Comparison of ENCODE assay signal across 17 cellular contexts in genomic region chr3:126448141-126448892, GRCh38. TPM values are rescaled to one million over a fixed set of nuclear protein-coding genes. Genes with fewer than 3 reads are reported as not detected.
"Had no signal": no experiment of that assay in that cellular context is flagged by ENCODE, and none has a peak within 500 bp of the region (broad histone marks: within the 10 kb centered on the region; RNA-seq: fewer than 3 reads in every experiment).

No MANE protein-coding gene starts in this region.

- DNase-seq: activated CD4-positive, alpha-beta T cell treated with anti-CD3 and anti-CD28 coated beads, Interleukin-2, amount 50 U/mL, for 1 hour; activated CD8-positive, alpha-beta memory T cell treated with anti-CD3 and anti-CD28 coated beads for 24 hours; activated naive CD8-positive, alpha-beta T cell treated with anti-CD3 and anti-CD28 coated beads, Interleukin-2, amount 10 ng/mL, durations not matched to agents 7 days and 5 days; central memory CD4-positive, alpha-beta T cell; effector CD4-positive, alpha-beta T cell; foreskin keratinocyte; kidney glomerular epithelial cell; stimulated activated CD4-positive, alpha-beta T cell treated with anti-CD3 and anti-CD28 coated beads, Interleukin-4, amount 100 ng/mL, for 24 hours; T-helper 9 cell; trophoblast cell had no signal

- H3K27me3 Mint-ChIP-seq: activated naive CD8-positive, alpha-beta T cell treated with anti-CD3 and anti-CD28 coated beads, Interleukin-2, amount 10 ng/mL, durations not matched to agents 7 days and 5 days; brain; stimulated activated naive CD8-positive, alpha-beta T cell treated with anti-CD3 and anti-CD28 coated beads, Interleukin-15, Interleukin-2, amounts not matched to agents 100 ng/mL and 50 ng/mL, for 24 hours had no signal

- ATAC-seq: foreskin keratinocyte, pancreas had no signal

- H3K36me3 Mint-ChIP-seq: activated naive CD8-positive, alpha-beta T cell treated with anti-CD3 and anti-CD28 coated beads, Interleukin-2, amount 10 ng/mL, durations not matched to agents 7 days and 5 days had no signal

- H3K4me3 Mint-ChIP-seq: activated naive CD8-positive, alpha-beta T cell treated with anti-CD3 and anti-CD28 coated beads, Interleukin-2, amount 10 ng/mL, durations not matched to agents 7 days and 5 days; neural progenitor cell; stimulated activated naive CD8-positive, alpha-beta T cell treated with anti-CD3 and anti-CD28 coated beads, Interleukin-15, Interleukin-2, amounts not matched to agents 100 ng/mL and 50 ng/mL, for 24 hours had no signal

- H3K9me3 Mint-ChIP-seq: activated naive CD8-positive, alpha-beta T cell treated with anti-CD3 and anti-CD28 coated beads, Interleukin-2, amount 10 ng/mL, durations not matched to agents 7 days and 5 days; brain; neural progenitor cell; stimulated activated naive CD8-positive, alpha-beta T cell treated with anti-CD3 and anti-CD28 coated beads, Interleukin-15, Interleukin-2, amounts not matched to agents 100 ng/mL and 50 ng/mL, for 24 hours had no signal

- FAIRE-seq: pancreas had no signal

- H3K27ac Mint-ChIP-seq: activated naive CD8-positive, alpha-beta T cell treated with anti-CD3 and anti-CD28 coated beads, Interleukin-2, amount 10 ng/mL, durations not matched to agents 7 days and 5 days; stimulated activated naive CD8-positive, alpha-beta T cell treated with anti-CD3 and anti-CD28 coated beads, Interleukin-15, Interleukin-2, amounts not matched to agents 100 ng/mL and 50 ng/mL, for 24 hours had no signal

RNA-seq across cellular contexts. Expression of gene CFAP100, which starts 53.6 kb away (rescaled TPM):
- total RNA-seq: activated naive CD8-positive, alpha-beta T cell treated with anti-CD3 and anti-CD28 coated beads, Interleukin-2, amount 10 ng/mL, durations not matched to agents 7 days and 5 days; foreskin keratinocyte; liver; mesenteric fat pad; pancreas; suprapubic skin had no signal
